In the genomic region with DNA sequence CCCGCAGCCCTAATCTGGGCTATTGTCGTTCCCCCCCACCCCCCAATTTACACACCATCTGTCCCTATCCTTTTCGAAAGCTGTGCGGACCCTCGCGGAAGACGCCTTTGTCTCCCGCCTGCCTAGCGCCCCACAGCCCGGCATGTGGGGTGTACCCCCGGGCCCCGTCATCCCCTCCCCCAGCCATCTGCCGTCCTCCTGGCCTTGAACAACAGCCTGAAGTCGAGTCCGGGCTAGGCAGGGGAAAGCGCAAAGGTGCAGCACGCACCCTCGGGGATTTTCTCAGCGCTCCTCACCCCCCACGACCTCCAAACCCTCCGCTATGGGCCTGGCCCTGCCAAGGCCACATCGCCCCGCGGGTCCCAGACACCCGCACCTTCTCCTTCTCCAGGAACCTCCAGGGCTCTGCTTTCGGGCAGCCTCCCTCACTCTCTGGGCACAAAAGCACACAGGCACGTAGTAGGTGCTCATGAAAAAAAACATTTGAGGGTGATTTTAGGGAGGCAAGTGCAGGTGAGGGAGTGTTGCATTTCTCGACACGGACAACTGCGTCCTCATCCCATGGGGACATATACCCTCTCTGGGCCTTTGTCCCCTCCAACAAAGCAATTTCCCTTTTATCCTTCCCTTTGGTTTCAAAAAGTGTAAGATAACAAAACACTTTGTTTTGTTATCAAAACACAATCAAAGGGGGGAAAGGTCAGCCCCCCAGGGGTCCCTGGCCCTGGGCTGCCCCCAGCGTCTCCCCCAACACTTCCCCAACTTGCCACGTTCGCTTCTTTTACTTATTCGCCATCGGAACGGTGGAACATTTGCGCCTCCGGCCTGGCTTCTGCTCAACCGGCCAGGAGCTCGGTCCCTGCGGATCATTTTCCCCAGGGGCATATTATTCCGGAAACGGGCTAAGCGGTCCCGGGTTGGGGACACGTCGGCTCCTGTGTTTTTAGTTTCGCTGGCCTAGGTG, we compare ENCODE assay signal across 8 cellular contexts. TPM values are rescaled to one million over a fixed set of nuclear protein-coding genes. Genes with fewer than 3 reads are reported as not detected.
DNase-seq lines count a peak whose midpoint lies in the region; ATAC-seq and TF ChIP-seq lines count a peak whose summit lies in the region.

No MANE protein-coding gene starts in this region.

- H3K27ac Mint-ChIP-seq in activated CD4-positive, alpha-beta T cell treated with anti-CD3 and anti-CD28 coated beads for 36 hours, result peak overlapping the region; percentile 53

- DNase-seq in activated CD4-positive, alpha-beta T cell treated with anti-CD3 and anti-CD28 coated beads for 36 hours, result peak; percentile 58
- DNase-seq in activated CD4-positive, alpha-beta T cell treated with anti-CD3 and anti-CD28 coated beads, Interleukin-2, amount 50 U/mL, for 1 hour, result no peak
- peak; percentile 83 for DNase-seq in NCI-H69 (lab: John Stamatoyannopoulos, UW)
- DNase-seq in dorsolateral prefrontal cortex, result no peak
- DNase-seq in smooth muscle cell (lab: John Stamatoyannopoulos, UW; ENCODE audit: unreplicated experiment), result no peak
- DNase-seq in A172 (ENCODE audit: low spot score), result no peak
- no peak for DNase-seq in posterior cingulate gyrus

- intact Hi-C loops in activated CD4-positive, alpha-beta T cell treated with anti-CD3 and anti-CD28 coated beads for 36 hours (cut with DNase I, micrococcal nuclease), result loop anchor here (1.0 to 5.0 kb wide), 6 partner anchors 77 to 1083 kb away; a partner anchor contains a TSS
- intact Hi-C loops in dorsolateral prefrontal cortex (cut with DNase I), result loop anchor here in 1 of 2 donors (10.0 kb wide), 1 partner anchor 206 kb away; a partner anchor contains a TSS
- intact Hi-C loops in posterior cingulate gyrus (cut with DNase I), result no loop called here

- peaks cover 52% of the 10 kb centered on the region for H3K4me1 Mint-ChIP-seq in activated CD4-positive, alpha-beta T cell treated with anti-CD3 and anti-CD28 coated beads for 36 hours

- no peak overlapping the region for H3K9ac ChIP-seq in smooth muscle cell (ENCODE audit: low read depth)

- peaks cover 0 to 50% (median 37%) of the 10 kb centered on the region in 45 donors for H3K27me3 ChIP-seq in dorsolateral prefrontal cortex
- peaks cover 57% of the 10 kb centered on the region for H3K27me3 ChIP-seq in smooth muscle cell (ENCODE audit: low read depth)

- no peak for TF ChIP-seq CTCF in dorsolateral prefrontal cortex (IDR thresholded peaks at IDR 0.05 in 54 of 56, conservative IDR thresholded peaks at IDR 0.05 in 2 of 56; ENCODE audit: low read depth in 1 of 56, partially characterized antibody in 56 of 56)
- no peak for TF ChIP-seq CTCF in smooth muscle cell (IDR thresholded peaks at IDR 0.05; ENCODE audit: borderline replicate concordance, insufficient read depth, poor library complexity, severe bottlenecking)

- no peak overlapping the region for H2AFZ ChIP-seq in smooth muscle cell (ENCODE audit: low read depth)

- H3K27ac ChIP-seq in dorsolateral prefrontal cortex (peak overlapping the region in 14 of 59 donors; percentile 16 to 87 (median 50)), smooth muscle cell (ENCODE audit: low read depth) (no peak overlapping the region)

- peaks cover 45% of the 10 kb centered on the region for H3K4me1 ChIP-seq in smooth muscle cell (ENCODE audit: low read depth)

- H3K4me2 ChIP-seq in smooth muscle cell, result peak overlapping the region; percentile 99

- ATAC-seq in activated CD4-positive, alpha-beta T cell treated with anti-CD3 and anti-CD28 coated beads for 36 hours, result no peak
- no peak for ATAC-seq in GM21390 (IDR thresholded peaks at IDR 0.05; ENCODE audit: unreplicated experiment)

- no peaks in the 10 kb centered on the region for H3K9me3 ChIP-seq in smooth muscle cell (replicated peaks; ENCODE audit: low read depth)

- WGBS in smooth muscle cell (ENCODE audit: low lambda C conversion rate), result 10% methylated on average over 48 of the region's 48 CpGs

- no peaks in the 10 kb centered on the region for H3K79me2 ChIP-seq in smooth muscle cell (ENCODE audit: low read depth)

- no peaks in the 10 kb centered on the region for H3F3A ChIP-seq in smooth muscle cell (ENCODE audit: low read depth)

- H3K4me3 ChIP-seq in dorsolateral prefrontal cortex (peak overlapping the region in 50 of 59 donors; percentile 4 to 82 (median 70)), smooth muscle cell (peak overlapping the region; percentile 64)

- POLR2A ChIA-PET in activated CD4-positive, alpha-beta T cell treated with anti-CD3 and anti-CD28 coated beads for 36 hours (lab: Charles Lee), result interaction anchor here (0.6 kb wide), 2 partner anchors 92 to 328 kb away, joined by 3 to 10 read pairs; no protein-coding TSS in a partner anchor

- H3K9me3 Mint-ChIP-seq in activated CD4-positive, alpha-beta T cell treated with anti-CD3 and anti-CD28 coated beads for 36 hours (ENCODE audit: low read depth), result no peaks in the 10 kb centered on the region

- CTCF ChIA-PET in activated CD4-positive, alpha-beta T cell treated with anti-CD3 and anti-CD28 coated beads for 36 hours (lab: Charles Lee), result interaction anchor here (0.6 to 1.3 kb wide), 5 partner anchors 11 to 416 kb away, joined by 3 to 5 read pairs (median 3); no protein-coding TSS in a partner anchor

- peak overlapping the region; percentile 60 for H3K4me3 Mint-ChIP-seq in activated CD4-positive, alpha-beta T cell treated with anti-CD3 and anti-CD28 coated beads for 36 hours

- no peaks in the 10 kb centered on the region for H3K36me3 ChIP-seq in smooth muscle cell (ENCODE audit: low read depth)

- H4K20me1 ChIP-seq in smooth muscle cell (ENCODE audit: low read depth), result peaks cover 3% of the 10 kb centered on the region

- peaks cover 45% of the 10 kb centered on the region for H3K27me3 Mint-ChIP-seq in activated CD4-positive, alpha-beta T cell treated with anti-CD3 and anti-CD28 coated beads for 36 hours

- peaks cover 2% of the 10 kb centered on the region for H3K36me3 Mint-ChIP-seq in activated CD4-positive, alpha-beta T cell treated with anti-CD3 and anti-CD28 coated beads for 36 hours (ENCODE audit: low read depth)

RNA-seq across cellular contexts. Expression of a gene that starts 16.4 kb away (rescaled TPM):
- 100 to 1,000 TPM in 1 of 2 experiments, 10 to 100 TPM in 1; 99.3 to 131 TPM for total RNA-seq in activated CD4-positive, alpha-beta T cell treated with anti-CD3 and anti-CD28 coated beads for 36 hours
- total RNA-seq in dorsolateral prefrontal cortex, result 100 to 1,000 TPM in 2 of 120 experiments, 10 to 100 TPM in 118; 46.6 to 103 (median 70.3) TPM
- 32.1 and 34.5 TPM in 2 replicates for total RNA-seq in smooth muscle cell
- polyA plus RNA-seq in smooth muscle cell, result 156 and 179 TPM in 2 replicates
- total RNA-seq in A172 (2014; rRNA removed; shearing (Covaris generic)), result 52.3 and 55.7 TPM in 2 replicates

RNA-seq across cellular contexts. Expression of a gene that starts 17.7 kb away (rescaled TPM):
- under 1 TPM in 1 of 2 experiments, not detected in 1; 0.05 TPM for total RNA-seq in activated CD4-positive, alpha-beta T cell treated with anti-CD3 and anti-CD28 coated beads for 36 hours
- total RNA-seq in dorsolateral prefrontal cortex, result 100 to 1,000 TPM in 5 of 120 experiments, 10 to 100 TPM in 115; 21.3 to 177 (median 74.4) TPM
- 0.22 and 5.3 TPM in 2 replicates for total RNA-seq in smooth muscle cell
- 4.2 and 4.6 TPM in 2 replicates for polyA plus RNA-seq in smooth muscle cell
- total RNA-seq in A172 (2014; rRNA removed; shearing (Covaris generic)), result 0.14 TPM in 1 of 2 replicates, not detected in the other

RNA-seq across cellular contexts. Expression of a gene that starts 58.7 kb away (rescaled TPM):
- 10 to 100 TPM; 13.5 to 21.7 TPM for total RNA-seq in activated CD4-positive, alpha-beta T cell treated with anti-CD3 and anti-CD28 coated beads for 36 hours
- total RNA-seq in dorsolateral prefrontal cortex, result 100 to 1,000 TPM in 10 of 120 experiments, 10 to 100 TPM in 110; 17.5 to 207 (median 47.3) TPM
- 3.5 and 4.4 TPM in 2 replicates for total RNA-seq in smooth muscle cell
- polyA plus RNA-seq in smooth muscle cell, result 4.3 and 6.5 TPM in 2 replicates
- 7.4 and 12.2 TPM in 2 replicates for total RNA-seq in A172 (2014; rRNA removed; shearing (Covaris generic))

Comparison
In these comparisons a context has a peak if more than half of its experiments do, and no peak if none do; other contexts are left out.
1. DNase-seq: peak in activated CD4-positive, alpha-beta T cell treated with anti-CD3 and anti-CD28 coated beads for 36 hours (single experiment) and NCI-H69 (single experiment); none in activated CD4-positive, alpha-beta T cell treated with anti-CD3 and anti-CD28 coated beads, Interleukin-2, amount 50 U/mL, for 1 hour (single experiment), dorsolateral prefrontal cortex (0 of 10), smooth muscle cell (single experiment), A172 (single experiment) and posterior cingulate gyrus (0 of 10).